In genomic region chr1:47445823-47446567, GRCh38 we compare ENCODE assay signal across 19 cellular contexts. TPM values are rescaled to one million over a fixed set of nuclear protein-coding genes. Genes with fewer than 3 reads are reported as not detected.
A peak's percentile ranks its signal among the peaks of the same experiment; 100 is the strongest.
DNase-seq lines count a peak whose midpoint lies in the region; ATAC-seq and TF ChIP-seq lines count a peak whose summit lies in the region.
"Had no signal": no experiment of that assay in that cellular context is flagged by ENCODE, and none has a peak within 500 bp of the region (broad histone marks: within the 10 kb centered on the region; RNA-seq: fewer than 3 reads in every experiment).

No MANE protein-coding gene starts in this region.

- H3K27ac Mint-ChIP-seq in stimulated activated naive CD8-positive, alpha-beta T cell treated with anti-CD3 and anti-CD28 coated beads, Interleukin-15, Interleukin-2, amounts not matched to agents 100 ng/mL and 50 ng/mL, for 24 hours: no peak overlapping the region
- H3K27ac Mint-ChIP-seq in stimulated activated naive CD8-positive, alpha-beta T cell treated with anti-CD3 and anti-CD28 coated beads, Interleukin-15, amount 100 ng/mL, for 72 hours: no peak overlapping the region
- no peak overlapping the region for H3K27ac Mint-ChIP-seq in WTC11
- H3K27ac Mint-ChIP-seq in naive thymus-derived CD8-positive, alpha-beta T cell: peak overlapping the region in 1 of 10 donors; percentile 4

- H3K9me3 Mint-ChIP-seq in stimulated activated naive CD8-positive, alpha-beta T cell treated with anti-CD3 and anti-CD28 coated beads, Interleukin-15, Interleukin-2, amounts not matched to agents 100 ng/mL and 50 ng/mL, for 24 hours: no peaks in the 10 kb centered on the region
- H3K9me3 Mint-ChIP-seq in stimulated activated naive CD8-positive, alpha-beta T cell treated with anti-CD3 and anti-CD28 coated beads, Interleukin-15, amount 100 ng/mL, for 72 hours: no peaks in the 10 kb centered on the region
- no peaks in the 10 kb centered on the region for H3K9me3 Mint-ChIP-seq in WTC11
- H3K9me3 Mint-ChIP-seq in naive thymus-derived CD8-positive, alpha-beta T cell: peaks cover 0 to 8% (median 0%) of the 10 kb centered on the region in 9 donors

- H3K4me3 Mint-ChIP-seq in stimulated activated naive CD8-positive, alpha-beta T cell treated with anti-CD3 and anti-CD28 coated beads, Interleukin-15, Interleukin-2, amounts not matched to agents 100 ng/mL and 50 ng/mL, for 24 hours: peak overlapping the region; percentile 9
- peak overlapping the region in 1 of 2 donors; percentile 74 for H3K4me3 Mint-ChIP-seq in stimulated activated naive CD8-positive, alpha-beta T cell treated with anti-CD3 and anti-CD28 coated beads, Interleukin-15, amount 100 ng/mL, for 72 hours
- peak overlapping the region; percentile 63 for H3K4me3 Mint-ChIP-seq in WTC11
- H3K4me3 Mint-ChIP-seq in naive thymus-derived CD8-positive, alpha-beta T cell: peak overlapping the region in 6 of 10 donors; percentile 6 to 74 (median 50)

- no peaks in the 10 kb centered on the region for H3K36me3 Mint-ChIP-seq in stimulated activated naive CD8-positive, alpha-beta T cell treated with anti-CD3 and anti-CD28 coated beads, Interleukin-15, Interleukin-2, amounts not matched to agents 100 ng/mL and 50 ng/mL, for 24 hours (ENCODE audit: low read depth)
- H3K36me3 Mint-ChIP-seq in WTC11: no peaks in the 10 kb centered on the region
- H3K36me3 Mint-ChIP-seq in naive thymus-derived CD8-positive, alpha-beta T cell: peaks cover 0 to 7% (median 2%) of the 10 kb centered on the region in 3 donors
- H3K36me3 Mint-ChIP-seq: CD4-positive, alpha-beta memory T cell had no signal

- no peak for TF ChIP-seq CTCF in WTC11 (IDR thresholded peaks at IDR 0.05)

- H3K4me1 Mint-ChIP-seq in stimulated activated naive CD8-positive, alpha-beta T cell treated with anti-CD3 and anti-CD28 coated beads, Interleukin-15, Interleukin-2, amounts not matched to agents 100 ng/mL and 50 ng/mL, for 24 hours (ENCODE audit: low read depth): peaks cover 24% of the 10 kb centered on the region
- H3K4me1 Mint-ChIP-seq in stimulated activated naive CD8-positive, alpha-beta T cell treated with anti-CD3 and anti-CD28 coated beads, Interleukin-15, amount 100 ng/mL, for 72 hours: no peaks in the 10 kb centered on the region
- peaks cover 41% of the 10 kb centered on the region for H3K4me1 Mint-ChIP-seq in WTC11
- H3K4me1 Mint-ChIP-seq in naive thymus-derived CD8-positive, alpha-beta T cell: peaks cover 10 to 22% (median 19%) of the 10 kb centered on the region in 4 donors

- POLR2A ChIA-PET in WTC11 (lab: Charles Lee): interaction anchor here (0.6 kb wide), 1 partner anchor 862 kb away, joined by 5 read pairs; no protein-coding TSS in a partner anchor
- POLR2A ChIA-PET in naive thymus-derived CD8-positive, alpha-beta T cell (lab: Charles Lee): no interaction called here

- H3K27me3 Mint-ChIP-seq in stimulated activated naive CD8-positive, alpha-beta T cell treated with anti-CD3 and anti-CD28 coated beads, Interleukin-15, Interleukin-2, amounts not matched to agents 100 ng/mL and 50 ng/mL, for 24 hours: no peaks in the 10 kb centered on the region
- H3K27me3 Mint-ChIP-seq in stimulated activated naive CD8-positive, alpha-beta T cell treated with anti-CD3 and anti-CD28 coated beads, Interleukin-15, amount 100 ng/mL, for 72 hours: no peaks in the 10 kb centered on the region
- no peaks in the 10 kb centered on the region for H3K27me3 Mint-ChIP-seq in WTC11 (ENCODE audit: low read depth)
- H3K27me3 Mint-ChIP-seq in naive thymus-derived CD8-positive, alpha-beta T cell: peaks cover 0 to 63% (median 49%) of the 10 kb centered on the region in 5 donors

- DNase-seq in stimulated activated naive CD8-positive, alpha-beta T cell treated with anti-CD3 and anti-CD28 coated beads, Interleukin-15, amount 100 ng/mL, for 72 hours: no peak
- no peak for DNase-seq in WTC11 (ENCODE audit: low spot score)
- DNase-seq in naive thymus-derived CD8-positive, alpha-beta T cell: no peak
- DNase-seq in NCI-H748 treated with DMSO at 0.1 percent for 48 hours (lab: John Stamatoyannopoulos, UW): no peak
- DNase-seq in NCI-H2227 (lab: John Stamatoyannopoulos, UW; ENCODE audit: unreplicated experiment): no peak
- DNase-seq in KG1 (lab: John Stamatoyannopoulos, UW): no peak
- DNase-seq: AML-193; CD4-positive, alpha-beta memory T cell; DND-41; GDM1; NCI-H1436; NCI-H2081 treated with DMSO at 0.1 percent for 48 hours; NCI-H226; NCI-H526; NK-92 treated with Interleukin-12 subunit alpha and Interleukin-12 subunit beta, amount 100 ng/mL, for 24 hours had no signal

- CTCF ChIA-PET in WTC11 (lab: Charles Lee): interaction anchor here (0.6 to 1.8 kb wide), 9 partner anchors 8 to 682 kb away, joined by 3 to 19 read pairs (median 3); partner anchors contain the start of gene FOXD2

- no peak for ATAC-seq in stimulated activated naive CD8-positive, alpha-beta T cell treated with anti-CD3 and anti-CD28 coated beads, Interleukin-15, amount 100 ng/mL, for 72 hours
- no peak for ATAC-seq in WTC11
- no peak for ATAC-seq in naive thymus-derived CD8-positive, alpha-beta T cell
- ATAC-seq: HCT116 had no signal

TF ChIP-seq in WTC11, 78 proteins besides CTCF, POLR2A, EP300 and RAD21 (continues in another document):
- TF ChIP-seq EMX1 (CRISPR knock-in tag; IDR thresholded peaks at IDR 0.05) (no peak), ZNF232 (CRISPR knock-in tag; IDR thresholded peaks at IDR 0.05) (no peak), TEAD4 (CRISPR knock-in tag; IDR thresholded peaks at IDR 0.05) (no peak), SP1 (CRISPR knock-in tag; conservative IDR thresholded peaks at IDR 0.05) (no peak), ZNF396 (CRISPR knock-in tag; IDR thresholded peaks at IDR 0.05; ENCODE audit: borderline replicate concordance) (no peak), MYBL2 (CRISPR knock-in tag; IDR thresholded peaks at IDR 0.05) (no peak), HMGXB4 (CRISPR knock-in tag; IDR thresholded peaks at IDR 0.05) (no peak), ESRRA (CRISPR knock-in tag; IDR thresholded peaks at IDR 0.05; ENCODE audit: borderline replicate concordance) (no peak), E2F5 (CRISPR knock-in tag; IDR thresholded peaks at IDR 0.05) (no peak), MLX (CRISPR knock-in tag; IDR thresholded peaks at IDR 0.05) (no peak), ZNF263 (CRISPR knock-in tag; IDR thresholded peaks at IDR 0.05; ENCODE audit: low read depth) (no peak), MXD4 (CRISPR knock-in tag; IDR thresholded peaks at IDR 0.05; ENCODE audit: borderline replicate concordance) (no peak), ZBTB43 (CRISPR knock-in tag; IDR thresholded peaks at IDR 0.05) (no peak), ZNF423 (CRISPR knock-in tag; IDR thresholded peaks at IDR 0.05) (no peak)

RNA-seq across cellular contexts. Expression of gene FOXD2, which starts 8.2 kb away (rescaled TPM):
- total RNA-seq in WTC11 (2021): 0.05 to 0.07 TPM (median 0.05 TPM) in 3 replicates
- under 1 TPM; 0.27 to 0.36 TPM for total RNA-seq in naive thymus-derived CD8-positive, alpha-beta T cell
- polyA plus RNA-seq in naive thymus-derived CD8-positive, alpha-beta T cell: under 1 TPM in 2 of 3 donors, not detected in 1; 0.05 to 0.32 TPM

RNA-seq across cellular contexts. Expression of gene FOXE3, which starts 29.9 kb away (rescaled TPM):
- total RNA-seq in WTC11 (2021): 0.09 TPM in 1 of 3 replicates, not detected in the others
- not detected for total RNA-seq in naive thymus-derived CD8-positive, alpha-beta T cell
- not detected for polyA plus RNA-seq in naive thymus-derived CD8-positive, alpha-beta T cell
- total RNA-seq: CD4-positive, alpha-beta memory T cell; HT-29; SJSA1 had no signal
- polyA plus RNA-seq: CD4-positive, alpha-beta memory T cell had no signal
